32 cellular contexts compared by ENCODE assay signal in genomic region chr17:11273596-11273995, GRCh38. TPM values are rescaled to one million over a fixed set of nuclear protein-coding genes. Genes with fewer than 3 reads are reported as not detected.
"Had no signal": no experiment of that assay in that cellular context is flagged by ENCODE, and none has a peak within 500 bp of the region (broad histone marks: within the 10 kb centered on the region; RNA-seq: fewer than 3 reads in every experiment).

No MANE protein-coding gene starts in this region.

- H3K36me3 ChIP-seq: ascending aorta, cardiac muscle cell had no signal

- H3K9me3 ChIP-seq: ascending aorta had no signal

- H3K4me3 ChIP-seq: ascending aorta, cardiac muscle cell had no signal

- H3K4me1 ChIP-seq: ascending aorta had no signal

- DNase-seq: activated B cell treated with CpG ODN at 0.5 μM for 24 hours; activated CD4-positive, alpha-beta memory T cell treated with anti-CD3 and anti-CD28 coated beads for 36 hours; activated CD4-positive, alpha-beta T cell treated with anti-CD3 and anti-CD28 coated beads for 4 hours; activated CD4-positive, alpha-beta T cell treated with anti-CD3 and anti-CD28 coated beads, Interleukin-2, amount 10 ng/mL, durations not matched to agents 24 days and 14 days; activated CD4-positive, alpha-beta T cell treated with anti-CD3 and anti-CD28 coated beads, Interleukin-2, amount 50 U/mL, for 1 hour; activated CD4-positive, alpha-beta T cell treated with anti-CD3 and anti-CD28 coated beads, Interleukin-2, amount 50 U/mL, for 4 hours; activated CD4-positive, CD25-positive, alpha-beta regulatory T cell treated with anti-CD3 and anti-CD28 coated beads, Interleukin-2, amount 50 U/mL, for 72 hours; activated CD8-positive, alpha-beta memory T cell treated with anti-CD3 and anti-CD28 coated beads, Interleukin-2, amount 50 U/mL, for 4 hours; activated CD8-positive, alpha-beta T cell treated with anti-CD3 and anti-CD28 coated beads for 36 hours; activated effector memory CD4-positive, alpha-beta T cell treated with anti-CD3 and anti-CD28 coated beads, Interleukin-2, amount 50 U/mL, for 16 hours; activated gamma-delta T cell treated with Interleukin-2 at 50 U/mL for 16 hours; activated naive CD4-positive, alpha-beta T cell; activated naive CD4-positive, alpha-beta T cell treated with anti-CD3 and anti-CD28 coated beads for 36 hours; activated naive CD8-positive, alpha-beta T cell treated with anti-CD3 and anti-CD28 coated beads, Interleukin-2, amount 10 ng/mL, durations not matched to agents 7 days and 5 days; activated naive CD8-positive, alpha-beta T cell treated with anti-CD3 and anti-CD28 coated beads, Interleukin-2, amount 50 U/mL, for 24 hours; activated T-cell treated with anti-CD3 and anti-CD28 coated beads for 4 hours; activated T-cell treated with anti-CD3 and anti-CD28 coated beads, Interleukin-2, amount 50 U/mL, for 1 hour; activated T-cell treated with anti-CD3 and anti-CD28 coated beads, Interleukin-2, amount 50 U/mL, for 4 hours; activated T-cell treated with anti-CD3 and anti-CD28 coated beads, Interleukin-2, amount 50 U/mL, for 72 hours; amygdala; anterior cingulate cortex; caudate nucleus; SW 1271; T-helper 1 cell; T-helper 2 cell; T-helper 9 cell had no signal

- H3K27ac ChIP-seq: ascending aorta, cardiac muscle cell had no signal

- H3K27me3 ChIP-seq: ascending aorta, cardiac muscle cell had no signal

RNA-seq across cellular contexts. Expression of gene SHISA6, which starts 32.6 kb away (rescaled TPM):
- total RNA-seq: activated B cell treated with CpG ODN at 0.5 μM for 24 hours; activated CD4-positive, alpha-beta memory T cell treated with anti-CD3 and anti-CD28 coated beads for 36 hours; activated CD4-positive, alpha-beta T cell treated with anti-CD3 and anti-CD28 coated beads, Interleukin-2, amount 10 ng/mL, durations not matched to agents 24 days and 14 days; activated CD8-positive, alpha-beta memory T cell treated with anti-CD3 and anti-CD28 coated beads for 36 hours; activated CD8-positive, alpha-beta T cell treated with anti-CD3 and anti-CD28 coated beads for 36 hours; activated naive CD4-positive, alpha-beta T cell treated with anti-CD3 and anti-CD28 coated beads for 36 hours; activated naive CD8-positive, alpha-beta T cell treated with anti-CD3 and anti-CD28 coated beads, Interleukin-2, amount 10 ng/mL, durations not matched to agents 7 days and 5 days; activated T-cell treated with anti-CD3 and anti-CD28 coated beads, Interleukin-2, amount 50 U/mL, for 4 hours; activated T-cell treated with anti-CD3 and anti-CD28 coated beads, Interleukin-2, amount 50 U/mL, for 72 hours; activated T-helper 1 cell treated with anti-CD3 and anti-CD28 coated beads, Interleukin-12 subunit alpha, Interleukin-12 subunit beta, Interleukin-2, Interleukin-4 antibody, amounts not matched to agents 30 ng/mL and 10 ng/mL and 1 ng/mL, durations not matched to agents 14 hours and 24 hours and 36 hours; activated T-helper 17 cell treated with anti-CD3 and anti-CD28 coated beads, Interleukin-2, amount 50 U/mL, for 72 hours; bronchial epithelial cell had no signal
